ENCODE assay signal across 2 cellular contexts in the genomic region with DNA sequence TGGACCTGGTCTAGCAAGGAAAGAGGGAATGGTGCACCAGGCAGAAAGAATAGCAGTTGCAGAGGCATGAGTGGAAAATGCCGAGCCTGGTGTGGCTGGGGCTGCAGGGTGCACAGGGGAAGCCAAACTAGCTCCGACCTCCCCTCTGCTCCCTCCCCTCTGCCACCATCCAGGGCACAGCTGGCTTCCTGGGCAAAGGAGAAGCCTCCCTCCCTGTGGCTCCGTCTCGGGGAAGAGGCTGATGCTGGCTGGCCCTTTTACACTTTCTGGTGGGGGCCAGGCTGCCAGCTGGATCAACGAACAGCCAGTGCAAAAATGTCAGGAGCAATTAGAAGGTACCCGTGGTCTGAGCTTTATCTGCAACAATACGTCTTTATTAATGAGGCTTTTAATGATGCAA. TPM values are rescaled to one million over a fixed set of nuclear protein-coding genes. Genes with fewer than 3 reads are reported as not detected.
"Had no signal": no experiment of that assay in that cellular context is flagged by ENCODE, and none has a peak within 500 bp of the region (broad histone marks: within the 10 kb centered on the region; RNA-seq: fewer than 3 reads in every experiment).

No MANE protein-coding gene starts in this region.

RNA-seq across cellular contexts. Expression of gene KCNJ12, which starts 37.2 kb away (rescaled TPM):
- total RNA-seq: natural killer cell treated with Interleukin-12 subunit alpha and Interleukin-12 subunit beta and Interleukin-15 and Interleukin-18, amount 100 ng/mL, for 72 hours had no signal
- polyA plus RNA-seq: naive thymus-derived CD4-positive, alpha-beta T cell had no signal
